ENCODE assay signal across 8 cellular contexts in genomic region chr10:79195091-79195923, GRCh38.
A peak's percentile ranks its signal among the peaks of the same experiment; 100 is the strongest.
DNase-seq lines count a peak whose midpoint lies in the region; ATAC-seq and TF ChIP-seq lines count a peak whose summit lies in the region.

No MANE protein-coding gene starts in this region.

- no peak overlapping the region for H3K4me3 ChIP-seq in RWPE2 (ENCODE audit: severe bottlenecking)
- H3K4me3 ChIP-seq in fibroblast of villous mesenchyme (ENCODE audit: low read depth, low read length) = no peak overlapping the region
- H3K4me3 ChIP-seq in neuronal stem cell (ENCODE audit: low read length in 2 of 2) = no peak overlapping the region
- H3K4me3 ChIP-seq in stomach smooth muscle (ENCODE audit: low read length in 2 of 2) = peak overlapping the region in 1 of 2 donors; percentile 59

- peak overlapping the region; percentile 24 for H3K27ac Mint-ChIP-seq in Calu3 (ENCODE audit: unreplicated experiment)
- no peak overlapping the region for H3K27ac Mint-ChIP-seq in activated T-helper 2 cell treated with anti-CD3 and anti-CD28 coated beads, Interferon-gamma antibody, Interleukin-2, Interleukin-4, amounts not matched to agents 10 μg/mL and 5 μg/mL and 100 μg/mL, durations not matched to agents 14 hours and 24 hours and 36 hours

- no peak overlapping the region for H4K8ac ChIP-seq in neuronal stem cell (ENCODE audit: low read depth, low read length)

- H3K9me3 ChIP-seq in RWPE2 (ENCODE audit: severe bottlenecking) = peaks cover 2% of the 10 kb centered on the region
- H3K9me3 ChIP-seq in neuronal stem cell (replicated peaks in 1 of 2; ENCODE audit: control insufficient read depth in 2 of 2, insufficient read depth in 1 of 2, low read depth in 1 of 2, low read length in 2 of 2) = peaks cover 0 to 4% of the 10 kb centered on the region in 2 donors
- H3K9me3 ChIP-seq in stomach smooth muscle (ENCODE audit: control insufficient read depth in 2 of 2, low read length in 2 of 2) = peaks cover 0 to 3% of the 10 kb centered on the region in 2 donors

- BruUV-seq in Calu3 (replicated peaks; lab: Mats Ljungman, UMichigan) = no TSS peak

- no peak overlapping the region for H3K14ac ChIP-seq in neuronal stem cell (ENCODE audit: low read length)

- H2AFZ ChIP-seq in neuronal stem cell (ENCODE audit: low read length) = peak overlapping the region; percentile 79

- peak; percentile 80 for ATAC-seq in GM21423 (IDR thresholded peaks at IDR 0.05; ENCODE audit: unreplicated experiment)
- peak; percentile 82 for ATAC-seq in RWPE2 (ENCODE audit: low read depth)

- no peak overlapping the region for H3K4ac ChIP-seq in neuronal stem cell (ENCODE audit: low read length)

- WGBS in neuronal stem cell (ENCODE audit: extremely low coverage in 2 of 2, insufficient read length in 2 of 2, insufficient replicate concordance in 1 of 2), 2 donors = no CpG with 5 or more reads among the region's 22 CpGs

- intact Hi-C loops in Calu3 (cut with micrococcal nuclease; ENCODE audit: unreplicated experiment) = loop anchor here (1.0 to 10.0 kb wide), 7 partner anchors 127 to 1148 kb away; partner anchors contain the start of gene ZMIZ1
- intact Hi-C loops in activated T-helper 2 cell treated with anti-CD3 and anti-CD28 coated beads, Interferon-gamma antibody, Interleukin-2, Interleukin-4, amounts not matched to agents 10 μg/mL and 5 μg/mL and 100 μg/mL, durations not matched to agents 14 hours and 24 hours and 36 hours (cut with micrococcal nuclease) = loop anchor here (1.0 to 10.0 kb wide), 5 partner anchors 121 to 1148 kb away; no protein-coding TSS in a partner anchor

- H3K4me1 ChIP-seq in RWPE2 (ENCODE audit: insufficient read depth, poor library complexity, severe bottlenecking) (peaks cover 10% of the 10 kb centered on the region), neuronal stem cell (ENCODE audit: control insufficient read depth in 2 of 2, insufficient read depth in 1 of 2, low read depth in 1 of 2, low read length in 2 of 2) (peaks cover 7 to 9% of the 10 kb centered on the region in 2 donors), stomach smooth muscle (ENCODE audit: control insufficient read depth, insufficient read depth, low read length) (peaks cover 37% of the 10 kb centered on the region)

- H3K9ac ChIP-seq in neuronal stem cell (ENCODE audit: low read depth, low read length, poor library complexity) (no peak overlapping the region), stomach smooth muscle (ENCODE audit: low read length in 2 of 2) (peak overlapping the region in 1 of 2 donors; percentile 42)

- H3K4me1 Mint-ChIP-seq in Calu3 (ENCODE audit: low read depth, unreplicated experiment) = peaks cover 35% of the 10 kb centered on the region
- peaks cover 3% of the 10 kb centered on the region for H3K4me1 Mint-ChIP-seq in activated T-helper 2 cell treated with anti-CD3 and anti-CD28 coated beads, Interferon-gamma antibody, Interleukin-2, Interleukin-4, amounts not matched to agents 10 μg/mL and 5 μg/mL and 100 μg/mL, durations not matched to agents 14 hours and 24 hours and 36 hours (ENCODE audit: low read depth)

- H3K23ac ChIP-seq in neuronal stem cell (ENCODE audit: low read depth, low read length, poor library complexity) = peak overlapping the region; percentile 9

- no peak for TF ChIP-seq EP300 in Ishikawa (IDR thresholded peaks at IDR 0.05; ENCODE audit: borderline replicate concordance)

- TF ChIP-seq CTCF in Calu3 (IDR thresholded peaks at IDR 0.05; ENCODE audit: unreplicated experiment) = peak; percentile 97
- TF ChIP-seq CTCF in RWPE2 (IDR thresholded peaks at IDR 0.05; ENCODE audit: poor library complexity, severe bottlenecking) = peak; percentile 94
- peak; percentile 86 for TF ChIP-seq CTCF in fibroblast of villous mesenchyme (IDR thresholded peaks at IDR 0.05; ENCODE audit: insufficient read depth, low read depth, low read length)

- peak; percentile 99 for TF ChIP-seq RAD21 in Ishikawa (IDR thresholded peaks at IDR 0.05; ENCODE audit: low read depth)

- peaks cover 6% of the 10 kb centered on the region for H3K36me3 Mint-ChIP-seq in Calu3 (ENCODE audit: insufficient read depth, unreplicated experiment)
- H3K36me3 Mint-ChIP-seq in activated T-helper 2 cell treated with anti-CD3 and anti-CD28 coated beads, Interferon-gamma antibody, Interleukin-2, Interleukin-4, amounts not matched to agents 10 μg/mL and 5 μg/mL and 100 μg/mL, durations not matched to agents 14 hours and 24 hours and 36 hours (ENCODE audit: low read depth) = no peaks in the 10 kb centered on the region

- no peak overlapping the region for H3K4me3 Mint-ChIP-seq in Calu3 (ENCODE audit: low read depth, unreplicated experiment)
- H3K4me3 Mint-ChIP-seq in activated T-helper 2 cell treated with anti-CD3 and anti-CD28 coated beads, Interferon-gamma antibody, Interleukin-2, Interleukin-4, amounts not matched to agents 10 μg/mL and 5 μg/mL and 100 μg/mL, durations not matched to agents 14 hours and 24 hours and 36 hours (ENCODE audit: low read depth) = no peak overlapping the region

- H2AK5ac ChIP-seq in neuronal stem cell (ENCODE audit: low read depth, low read length) = peak overlapping the region; percentile 15

- no peaks in the 10 kb centered on the region for H3K27me3 Mint-ChIP-seq in Calu3 (ENCODE audit: unreplicated experiment)
- no peaks in the 10 kb centered on the region for H3K27me3 Mint-ChIP-seq in activated T-helper 2 cell treated with anti-CD3 and anti-CD28 coated beads, Interferon-gamma antibody, Interleukin-2, Interleukin-4, amounts not matched to agents 10 μg/mL and 5 μg/mL and 100 μg/mL, durations not matched to agents 14 hours and 24 hours and 36 hours (ENCODE audit: low read depth)

- H3K9me3 Mint-ChIP-seq in Calu3 (ENCODE audit: low read depth, unreplicated experiment) = no peaks in the 10 kb centered on the region
- no peaks in the 10 kb centered on the region for H3K9me3 Mint-ChIP-seq in activated T-helper 2 cell treated with anti-CD3 and anti-CD28 coated beads, Interferon-gamma antibody, Interleukin-2, Interleukin-4, amounts not matched to agents 10 μg/mL and 5 μg/mL and 100 μg/mL, durations not matched to agents 14 hours and 24 hours and 36 hours

- H3K36me3 ChIP-seq in RWPE2 (ENCODE audit: low read depth) (peaks cover 14% of the 10 kb centered on the region), neuronal stem cell (replicated peaks in 1 of 2; ENCODE audit: control insufficient read depth in 2 of 2, insufficient read depth in 2 of 2, low read length in 2 of 2) (peaks cover 0 to 48% of the 10 kb centered on the region in 2 donors), stomach smooth muscle (ENCODE audit: control insufficient read depth in 2 of 2, insufficient read depth in 2 of 2, low read length in 2 of 2) (peaks cover 0 to 4% of the 10 kb centered on the region in 2 donors)

- no peak overlapping the region for H2BK15ac ChIP-seq in neuronal stem cell (ENCODE audit: low read length)

- DNase-seq in Calu3 (peak; percentile 91), RWPE2 (ENCODE audit: low spot score) (peak; percentile 83), fibroblast of villous mesenchyme (ENCODE audit: low read depth) (peak; percentile 91), neuronal stem cell (ENCODE audit: low spot score) (peak; percentile 86)
- DNase-seq in activated T-helper 2 cell treated with anti-CD3 and anti-CD28 coated beads, Interferon-gamma antibody, Interleukin-2, Interleukin-4, amounts not matched to agents 10 μg/mL and 5 μg/mL and 100 μg/mL, durations not matched to agents 14 hours and 24 hours and 36 hours (ENCODE audit: low spot score) = peak; percentile 69

- no peak overlapping the region for H2BK5ac ChIP-seq in neuronal stem cell (ENCODE audit: low read length)

- peak overlapping the region; percentile 55 for H3K4me2 ChIP-seq in neuronal stem cell (ENCODE audit: insufficient read depth, low read length, poor library complexity, severe bottlenecking)

- no peak overlapping the region for H2BK120ac ChIP-seq in neuronal stem cell (ENCODE audit: low read depth, low read length)

- no peak overlapping the region for H4K91ac ChIP-seq in neuronal stem cell (ENCODE audit: low read depth, low read length, poor library complexity)

- peak overlapping the region; percentile 35 for H3K27ac ChIP-seq in RWPE2 (ENCODE audit: poor library complexity, severe bottlenecking)
- peak overlapping the region; percentile 37 for H3K27ac ChIP-seq in neuronal stem cell (replicated peaks; ENCODE audit: low read length)
- H3K27ac ChIP-seq in stomach smooth muscle (ENCODE audit: low read length) = peak overlapping the region; percentile 69

- H2BK12ac ChIP-seq in neuronal stem cell (ENCODE audit: low read length) = no peak overlapping the region

- CTCF ChIA-PET in Calu3 (lab: Charles Lee) = interaction anchor here (0.6 to 1.8 kb wide), 22 partner anchors 11 to 1148 kb away, joined by 3 to 11 read pairs (median 4); partner anchors contain the start of gene ZMIZ1

- H3K27me3 ChIP-seq in RWPE2 (ENCODE audit: insufficient read depth, poor library complexity, severe bottlenecking) (no peaks in the 10 kb centered on the region), neuronal stem cell (ENCODE audit: control insufficient read depth in 3 of 3, insufficient read depth in 3 of 3, low read depth in 1 of 3, low read length in 3 of 3) (no peaks in the 10 kb centered on the region), stomach smooth muscle (ENCODE audit: control insufficient read depth in 1 of 2, insufficient read depth in 2 of 2, low read length in 2 of 2) (no peaks in the 10 kb centered on the region)

- H3K79me1 ChIP-seq in neuronal stem cell (ENCODE audit: low read depth, low read length) = peaks cover 5% of the 10 kb centered on the region

- peak overlapping the region; percentile 79 for H3K18ac ChIP-seq in neuronal stem cell (ENCODE audit: low read length)

TF ChIP-seq in Ishikawa, 13 proteins besides CTCF, POLR2A, EP300 and RAD21 (continues in another document):
- TF ChIP-seq YY1 (IDR thresholded peaks at IDR 0.05; ENCODE audit: low read depth) = 0 out of 2 replicates have a peak, but pooled peaks have one; percentile 39
- TF ChIP-seq TAF1 (IDR thresholded peaks at IDR 0.05; ENCODE audit: low read depth) = no peak
- TF ChIP-seq NFIC (IDR thresholded peaks at IDR 0.05) = peak; percentile 34; the same call in 1 of the 2 replicates
- TF ChIP-seq EGR1 (IDR thresholded peaks at IDR 0.05) = no peak
